Comparison of ENCODE assay signal across 8 cellular contexts in genomic region chr2:203650860-203651613, GRCh38. TPM values are rescaled to one million over a fixed set of nuclear protein-coding genes. Genes with fewer than 3 reads are reported as not detected.
DNase-seq lines count a peak whose midpoint lies in the region; ATAC-seq, FAIRE-seq and TF ChIP-seq lines count a peak whose summit lies in the region.

No MANE protein-coding gene starts in this region.

- no peak for TF ChIP-seq POLR2A in GM12892 (IDR thresholded peaks at IDR 0.05; ENCODE audit: low read depth, low read length)

- H3K4me3 Mint-ChIP-seq in activated CD8-positive, alpha-beta T cell treated with anti-CD3 and anti-CD28 coated beads for 36 hours: no peak overlapping the region

- peaks cover 18% of the 10 kb centered on the region for H3K4me1 Mint-ChIP-seq in activated CD8-positive, alpha-beta T cell treated with anti-CD3 and anti-CD28 coated beads for 36 hours (ENCODE audit: low read depth)

- CTCF ChIA-PET in activated CD8-positive, alpha-beta T cell treated with anti-CD3 and anti-CD28 coated beads for 36 hours (lab: Charles Lee): interaction anchor here (1.3 to 2.5 kb wide), 6 partner anchors 14 to 166 kb away, joined by 3 to 8 read pairs (median 5); no protein-coding TSS in a partner anchor

- DNase-seq in AG08395 (ENCODE audit: low spot score) (peak; percentile 37), GM12892 (ENCODE audit: insufficient read length) (no peak), NCI-H146 treated with DMSO at 0.1 percent for 48 hours (lab: John Stamatoyannopoulos, UW; ENCODE audit: unreplicated experiment) (peak; percentile 38), left ventricle myocardium superior (no peak), cerebellum (ENCODE audit: low spot score) (no peak), islet precursor cell (no peak)
- no peak for DNase-seq in activated CD8-positive, alpha-beta T cell treated with anti-CD3 and anti-CD28 coated beads for 36 hours
- no peak for DNase-seq in stimulated activated naive CD8-positive, alpha-beta T cell treated with anti-CD3 and anti-CD28 coated beads, Interleukin-15, Interleukin-2, amounts not matched to agents 100 U/mL and 50 U/mL, for 24 hours

- peak; percentile 84 for ATAC-seq in activated CD8-positive, alpha-beta T cell treated with anti-CD3 and anti-CD28 coated beads for 36 hours
- peak; percentile 81 for ATAC-seq in left ventricle myocardium superior
- ATAC-seq in stimulated activated naive CD8-positive, alpha-beta T cell treated with anti-CD3 and anti-CD28 coated beads, Interleukin-15, Interleukin-2, amounts not matched to agents 100 U/mL and 50 U/mL, for 24 hours: peak; percentile 82

- H3K36me3 Mint-ChIP-seq in activated CD8-positive, alpha-beta T cell treated with anti-CD3 and anti-CD28 coated beads for 36 hours (ENCODE audit: low read depth): no peaks in the 10 kb centered on the region

- no peak overlapping the region for H3K27ac Mint-ChIP-seq in activated CD8-positive, alpha-beta T cell treated with anti-CD3 and anti-CD28 coated beads for 36 hours

- no peaks in the 10 kb centered on the region for H3K27me3 Mint-ChIP-seq in activated CD8-positive, alpha-beta T cell treated with anti-CD3 and anti-CD28 coated beads for 36 hours

- no peaks in the 10 kb centered on the region for H3K9me3 Mint-ChIP-seq in activated CD8-positive, alpha-beta T cell treated with anti-CD3 and anti-CD28 coated beads for 36 hours

- peak; percentile 39 for TF ChIP-seq CTCF in activated CD8-positive, alpha-beta T cell treated with anti-CD3 and anti-CD28 coated beads for 36 hours (IDR thresholded peaks at IDR 0.05)

- POLR2A ChIA-PET in activated CD8-positive, alpha-beta T cell treated with anti-CD3 and anti-CD28 coated beads for 36 hours (lab: Charles Lee): no interaction called here

- intact Hi-C loops in activated CD8-positive, alpha-beta T cell treated with anti-CD3 and anti-CD28 coated beads for 36 hours (cut with micrococcal nuclease): loop anchor here (5.0 kb wide), 1 partner anchor 164 kb away; no protein-coding TSS in a partner anchor
- intact Hi-C loops in left ventricle myocardium superior (cut with micrococcal nuclease): no loop called here

- peak; percentile 86 for FAIRE-seq in GM12892 (lab: Jason Lieb, UNC)

RNA-seq across cellular contexts. Expression of gene CD28, which starts 55.4 kb away (rescaled TPM):
- 5.8 TPM for polyA plus RNA-seq in GM12892 (2012; ENCODE audit: missing spikeins)
- 10 to 100 TPM; 94.2 to 97.3 TPM for total RNA-seq in activated CD8-positive, alpha-beta T cell treated with anti-CD3 and anti-CD28 coated beads for 36 hours
- total RNA-seq in left ventricle myocardium superior (0.92 TPM), cerebellum (1.00 TPM)

Comparison
In these comparisons a context has a peak if more than half of its experiments do, and no peak if none do; other contexts are left out.
1. DNase-seq: peak in AG08395 (single experiment) and NCI-H146 treated with DMSO at 0.1 percent for 48 hours (single experiment); none in GM12892 (single experiment), activated CD8-positive, alpha-beta T cell treated with anti-CD3 and anti-CD28 coated beads for 36 hours (single experiment), left ventricle myocardium superior (single experiment), stimulated activated naive CD8-positive, alpha-beta T cell treated with anti-CD3 and anti-CD28 coated beads, Interleukin-15, Interleukin-2, amounts not matched to agents 100 U/mL and 50 U/mL, for 24 hours (single experiment), cerebellum (single experiment) and islet precursor cell (single experiment).
2. RNA of gene CD28, which starts 55.4 kb away (total RNA-seq): 94.2 to 97.3 TPM in activated CD8-positive, alpha-beta T cell treated with anti-CD3 and anti-CD28 coated beads for 36 hours; 1.00 TPM in cerebellum (single experiment) and 0.92 TPM in left ventricle myocardium superior (single experiment); every median in the first group is over 10 times any median in the second.
3. Peak in every context shown above with its lines, with median percentiles within 50 percentile points of each other: ATAC-seq.